1 cellular context compared by ENCODE assay signal in genomic region chr12:94753071-94753779, GRCh38.
TF ChIP-seq lines count a peak whose summit lies in the region.

No MANE protein-coding gene starts in this region.

TF ChIP-seq in H1, 55 proteins besides CTCF, POLR2A, EP300 and RAD21:
- 0 out of 2 replicates have a peak, but pooled peaks have one; percentile 61 for TF ChIP-seq CEBPB (IDR thresholded peaks at IDR 0.05; ENCODE audit: low read depth, low read length)
- no peak for TF ChIP-seq SP4 (IDR thresholded peaks at IDR 0.05; ENCODE audit: low read length)
